In genomic region chr4:162458051-162458450, GRCh38 we compare ENCODE assay signal across 22 cellular contexts.
"Had no signal": no experiment of that assay in that cellular context is flagged by ENCODE, and none has a peak within 500 bp of the region (broad histone marks: within the 10 kb centered on the region; RNA-seq: fewer than 3 reads in every experiment).

No MANE protein-coding gene starts in this region.

- H3K9me3 ChIP-seq: colonic mucosa, esophagus muscularis mucosa, esophagus squamous epithelium, gastrocnemius medialis, gastroesophageal sphincter had no signal

- H3K4me3 ChIP-seq: colonic mucosa, coronary artery, dorsolateral prefrontal cortex, esophagus muscularis mucosa, esophagus squamous epithelium, gastrocnemius medialis, gastroesophageal sphincter, heart left ventricle, heart right ventricle had no signal

- H3K4me1 ChIP-seq: colonic mucosa, esophagus muscularis mucosa, esophagus squamous epithelium, gastrocnemius medialis, gastroesophageal sphincter, heart left ventricle, heart right ventricle had no signal

- H3K27ac ChIP-seq: colonic mucosa, coronary artery, dorsolateral prefrontal cortex, esophagus muscularis mucosa, esophagus squamous epithelium, foreskin keratinocyte, gastrocnemius medialis, gastroesophageal sphincter, heart left ventricle, heart right ventricle had no signal

- H3K27me3 ChIP-seq: colonic mucosa, dorsolateral prefrontal cortex, esophagus muscularis mucosa, esophagus squamous epithelium, foreskin keratinocyte, gastrocnemius medialis, gastroesophageal sphincter, heart left ventricle, heart right ventricle had no signal

- DNase-seq: colonic mucosa; cortex of kidney; dermis blood vessel endothelial cell; dorsolateral prefrontal cortex; effector CD4-positive, alpha-beta T cell; effector CD8-positive, alpha-beta T cell; effector memory CD4-positive, alpha-beta T cell; effector memory CD8-positive, alpha-beta T cell; endodermal cell; erythroblast; esophagus squamous epithelium; foreskin fibroblast; foreskin keratinocyte; foreskin melanocyte; gastrocnemius medialis; glutamatergic neuron; head of caudate nucleus; heart left ventricle; heart right ventricle had no signal

- H3K36me3 ChIP-seq: colonic mucosa, esophagus muscularis mucosa, esophagus squamous epithelium, gastrocnemius medialis, gastroesophageal sphincter, heart left ventricle, heart right ventricle had no signal
